ENCODE assay signal across 1 cellular context in the genomic region with DNA sequence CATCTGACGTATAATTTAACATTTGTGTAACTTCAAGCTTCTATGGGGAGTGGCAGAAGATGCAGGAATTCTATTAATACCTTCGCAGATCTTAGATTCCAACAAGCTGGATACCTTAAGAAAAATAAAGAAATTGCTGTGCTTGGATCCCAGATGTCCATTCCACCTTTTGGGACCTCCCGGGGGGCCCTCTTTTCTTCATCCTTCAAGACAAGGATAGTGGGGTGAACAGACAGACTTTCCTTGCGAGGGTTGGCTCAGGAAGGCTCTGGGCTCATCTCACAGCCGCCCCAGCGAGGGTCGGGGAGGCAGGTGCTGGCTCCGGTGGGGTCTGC.
TF ChIP-seq lines count a peak whose summit lies in the region.

No MANE protein-coding gene starts in this region.

TF ChIP-seq in H1, 55 proteins besides CTCF, POLR2A, EP300 and RAD21:
- no peak for TF ChIP-seq JUND (IDR thresholded peaks at IDR 0.05; ENCODE audit: low read length)
- no peak for TF ChIP-seq MAFK (IDR thresholded peaks at IDR 0.05; ENCODE audit: low read depth, low read length)
- TF ChIP-seq PHF8 (conservative IDR thresholded peaks at IDR 0.05; ENCODE audit: low read depth, low read length) = no peak
